ENCODE assay signal across 1 cellular context in genomic region chr10:110206988-110207804, GRCh38.
TF ChIP-seq lines count a peak whose summit lies in the region.

TSS of gene MXI1 (plus strand) at chr10:110207605. CDS start at chr10:110207809, 204 bp downstream.

TF ChIP-seq in H1, 55 proteins besides CTCF, POLR2A, EP300 and RAD21 (continued from another document):
- no peak for TF ChIP-seq SIX5 (IDR thresholded peaks at IDR 0.05; ENCODE audit: low read depth, low read length)
- peak; percentile 82 to 89; a peak in 2 of 4 replicates for TF ChIP-seq SIN3A (conservative IDR thresholded peaks at IDR 0.05 in 1 of 2, IDR thresholded peaks at IDR 0.05 in 1 of 2; ENCODE audit: low read depth in 1 of 2, low read length in 2 of 2)
- TF ChIP-seq GABPA (IDR thresholded peaks at IDR 0.05; ENCODE audit: borderline replicate concordance, insufficient read depth, low read length) = no peak
- TF ChIP-seq RFX5 (IDR thresholded peaks at IDR 0.05; ENCODE audit: borderline replicate concordance, low read depth, low read length) = peak; percentile 69; the same call in 1 of the 2 replicates
- TF ChIP-seq MAX (IDR thresholded peaks at IDR 0.05) = peak; percentile 77
- TF ChIP-seq TAF1 (IDR thresholded peaks at IDR 0.05; ENCODE audit: low read depth, low read length) = peak; percentile 70
- peak; percentile 71 for TF ChIP-seq YY1 (IDR thresholded peaks at IDR 0.05; ENCODE audit: low read depth, low read length)
- no peak for TF ChIP-seq CBX8 (IDR thresholded peaks at IDR 0.05; ENCODE audit: borderline replicate concordance, low read depth, low read length)
- TF ChIP-seq SUZ12 (IDR thresholded peaks at IDR 0.05; ENCODE audit: low read length) = no peak
- peak; percentile 80 for TF ChIP-seq CREB1 (IDR thresholded peaks at IDR 0.05)
- no peak for TF ChIP-seq ZNF274 (IDR thresholded peaks at IDR 0.05; ENCODE audit: borderline replicate concordance, extremely low read depth, low read length)
- TF ChIP-seq RXRA (IDR thresholded peaks at IDR 0.05; ENCODE audit: insufficient read depth, low read depth, low read length) = no peak
- TF ChIP-seq CTBP2 (IDR thresholded peaks at IDR 0.05; ENCODE audit: borderline replicate concordance, insufficient read depth, insufficient read length, low read length) = peak; percentile 55
- peak; percentile 66; the same call in 1 of the 2 replicates for TF ChIP-seq POLR2AphosphoS5 (IDR thresholded peaks at IDR 0.05; ENCODE audit: low read depth, low read length)
- no peak for TF ChIP-seq PHF8 (conservative IDR thresholded peaks at IDR 0.05; ENCODE audit: low read depth, low read length)
- no peak for TF ChIP-seq ATF3 (IDR thresholded peaks at IDR 0.05; ENCODE audit: insufficient read depth, low read depth, low read length)
- TF ChIP-seq SP4 (IDR thresholded peaks at IDR 0.05; ENCODE audit: low read length) = 0 out of 2 replicates have a peak, but pooled peaks have one; percentile 73
- no peak for TF ChIP-seq NRF1 (IDR thresholded peaks at IDR 0.05; ENCODE audit: low read depth, low read length)
- no peak for TF ChIP-seq SP2 (IDR thresholded peaks at IDR 0.05; ENCODE audit: low read length)
- TF ChIP-seq JUND (IDR thresholded peaks at IDR 0.05; ENCODE audit: low read length) = 0 out of 2 replicates have a peak, but pooled peaks have one; percentile 40
- no peak for TF ChIP-seq KDM5A (IDR thresholded peaks at IDR 0.05; ENCODE audit: low read length)
- peak; percentile 37 for TF ChIP-seq NANOG (IDR thresholded peaks at IDR 0.05; ENCODE audit: insufficient read depth, low read depth, low read length, poor library complexity, severe bottlenecking)
- TF ChIP-seq KDM4A (IDR thresholded peaks at IDR 0.05; ENCODE audit: low read depth, low read length, severe bottlenecking) = peak; percentile 74
- no peak for TF ChIP-seq BACH1 (IDR thresholded peaks at IDR 0.05; ENCODE audit: low read length)
- peak; percentile 26; the same call in 1 of the 2 replicates for TF ChIP-seq BRCA1 (IDR thresholded peaks at IDR 0.05; ENCODE audit: low read depth, low read length)
- no peak for TF ChIP-seq RNF2 (IDR thresholded peaks at IDR 0.05; ENCODE audit: borderline replicate concordance, low read depth, low read length, missing control alignments, poor library complexity, severe bottlenecking)
- 0 out of 2 replicates have a peak, but pooled peaks have one; percentile 28 for TF ChIP-seq TEAD4 (IDR thresholded peaks at IDR 0.05; ENCODE audit: low read depth, low read length)
- peak; percentile 56 for TF ChIP-seq TBP (IDR thresholded peaks at IDR 0.05; ENCODE audit: low read depth, low read length)
- peak; percentile 80 for TF ChIP-seq EGR1 (IDR thresholded peaks at IDR 0.05; ENCODE audit: borderline replicate concordance, low read depth, low read length)
- no peak for TF ChIP-seq BCL11A (IDR thresholded peaks at IDR 0.05; ENCODE audit: low read depth in 2 of 2, low read length in 2 of 2)
- no peak; a peak in 1 of 4 replicates for TF ChIP-seq HDAC2 (IDR thresholded peaks at IDR 0.05; ENCODE audit: borderline replicate concordance in 1 of 2, low read depth in 2 of 2, low read length in 2 of 2)
- TF ChIP-seq SAP30 (IDR thresholded peaks at IDR 0.05; ENCODE audit: insufficient read depth, insufficient replicate concordance, low read length) = no peak
- 0 out of 2 replicates have a peak, but pooled peaks have one; percentile 62 for TF ChIP-seq ATF2 (IDR thresholded peaks at IDR 0.05; ENCODE audit: low read length)
- TF ChIP-seq POU5F1 (IDR thresholded peaks at IDR 0.05; ENCODE audit: low read depth, low read length) = no peak
- no peak for TF ChIP-seq CEBPB (IDR thresholded peaks at IDR 0.05; ENCODE audit: low read depth, low read length)
- TF ChIP-seq SIRT6 (IDR thresholded peaks at IDR 0.05; ENCODE audit: low read length) = no peak
- TF ChIP-seq HDAC6 (IDR thresholded peaks at IDR 0.05; ENCODE audit: low read depth, low read length) = no peak
- peak; percentile 97 for TF ChIP-seq FOSL1 (IDR thresholded peaks at IDR 0.05; ENCODE audit: insufficient read depth, low read depth, low read length)
- no peak for TF ChIP-seq USF2 (IDR thresholded peaks at IDR 0.05; ENCODE audit: low read length)
- TF ChIP-seq JUN (IDR thresholded peaks at IDR 0.05; ENCODE audit: low read depth, low read length) = no peak
- 0 out of 2 replicates have a peak, but pooled peaks have one; percentile 59 for TF ChIP-seq RBBP5 (IDR thresholded peaks at IDR 0.05; ENCODE audit: borderline replicate concordance, low read depth, low read length)
TF ChIP-seq in H1: peak in this region for 24.
